ENCODE assay signal across 11 cellular contexts in genomic region chr11:109864834-109865557, GRCh38.
DNase-seq lines count a peak whose midpoint lies in the region; ATAC-seq, FAIRE-seq and TF ChIP-seq lines count a peak whose summit lies in the region.
"Had no signal": no experiment of that assay in that cellular context is flagged by ENCODE, and none has a peak within 500 bp of the region (broad histone marks: within the 10 kb centered on the region; RNA-seq: fewer than 3 reads in every experiment).

No MANE protein-coding gene starts in this region.

- H3K27ac Mint-ChIP-seq in CD8-positive, alpha-beta memory T cell = no peak overlapping the region
- H3K27ac Mint-ChIP-seq: T-helper 2 cell treated with Interferon-gamma antibody and Interleukin-4, amounts not matched to agents 5 μg/mL and 100 μg/mL, for 36 hours had no signal

- no peaks in the 10 kb centered on the region for H3K27me3 ChIP-seq in bronchial epithelial cell (ENCODE audit: control insufficient read depth, insufficient read depth, low read length)
- H3K27me3 ChIP-seq in CD8-positive, alpha-beta memory T cell (ENCODE audit: insufficient read depth, low read length, poor library complexity, severe bottlenecking) = no peaks in the 10 kb centered on the region

- ATAC-seq in GM19452 (IDR thresholded peaks at IDR 0.05; ENCODE audit: unreplicated experiment) (peak; percentile 32), HG03378 (IDR thresholded peaks at IDR 0.05; ENCODE audit: unreplicated experiment) (peak; percentile 40)

- no peak overlapping the region for H3K4me3 ChIP-seq in bronchial epithelial cell (ENCODE audit: low read depth, low read length)
- no peak overlapping the region for H3K4me3 ChIP-seq in CD8-positive, alpha-beta memory T cell (ENCODE audit: low read length)

- no peaks in the 10 kb centered on the region for H3K4me1 Mint-ChIP-seq in CD8-positive, alpha-beta memory T cell

- no peak overlapping the region for H3K27ac ChIP-seq in CD8-positive, alpha-beta memory T cell (ENCODE audit: low read depth, low read length)

- CTCF ChIA-PET in CD8-positive, alpha-beta memory T cell (lab: Charles Lee) = no interaction called here

- H3K9me3 ChIP-seq in CD8-positive, alpha-beta memory T cell (ENCODE audit: low read length) = no peaks in the 10 kb centered on the region

- H3K4me3 Mint-ChIP-seq in CD8-positive, alpha-beta memory T cell = no peak overlapping the region
- H3K4me3 Mint-ChIP-seq: T-helper 2 cell treated with Interferon-gamma antibody and Interleukin-4, amounts not matched to agents 5 μg/mL and 100 μg/mL, for 36 hours had no signal

- H3K4me1 ChIP-seq in CD8-positive, alpha-beta memory T cell (ENCODE audit: insufficient read depth, low read length) = no peaks in the 10 kb centered on the region

- H3K36me3 Mint-ChIP-seq in CD8-positive, alpha-beta memory T cell = no peaks in the 10 kb centered on the region

- no peaks in the 10 kb centered on the region for H3K9me3 Mint-ChIP-seq in CD8-positive, alpha-beta memory T cell
- H3K9me3 Mint-ChIP-seq: T-helper 2 cell treated with Interferon-gamma antibody and Interleukin-4, amounts not matched to agents 5 μg/mL and 100 μg/mL, for 36 hours had no signal

- H3K36me3 ChIP-seq in bronchial epithelial cell (ENCODE audit: control insufficient read depth, insufficient read depth, low read length) = no peaks in the 10 kb centered on the region
- no peaks in the 10 kb centered on the region for H3K36me3 ChIP-seq in CD8-positive, alpha-beta memory T cell (ENCODE audit: insufficient read depth, low read length)

- TF ChIP-seq CTCF in bronchial epithelial cell (IDR thresholded peaks at IDR 0.05; ENCODE audit: insufficient read depth, low read length, severe bottlenecking) = no peak

- H3K27me3 Mint-ChIP-seq in CD8-positive, alpha-beta memory T cell = no peaks in the 10 kb centered on the region

- POLR2A ChIA-PET in CD8-positive, alpha-beta memory T cell (lab: Charles Lee) = no interaction called here

- DNase-seq in COLO829 (ENCODE audit: low spot score) = peak; percentile 45
- peak; percentile 65 for DNase-seq in bronchial epithelial cell (ENCODE audit: low read depth)
- DNase-seq in cerebellar nuclear complex (lab: John Stamatoyannopoulos, UW) = no peak
- no peak for DNase-seq in SW480 (ENCODE audit: low spot score)
- no peak for DNase-seq in H4 (ENCODE audit: low spot score)
- no peak for DNase-seq in CD8-positive, alpha-beta memory T cell

- FAIRE-seq in bronchial epithelial cell (lab: Jason Lieb, UNC) = peak; percentile 28
- FAIRE-seq: D721Med, kidney had no signal

Comparison
In these comparisons a context has a peak if more than half of its experiments do, and no peak if none do; other contexts are left out.
1. DNase-seq: peak in COLO829 (single experiment) and bronchial epithelial cell (single experiment); none in cerebellar nuclear complex (0 of 2), SW480 (single experiment), H4 (single experiment) and CD8-positive, alpha-beta memory T cell (0 of 5).